18 cellular contexts compared by ENCODE assay signal in genomic region chrX:119500061-119500800, GRCh38.
"Had no signal": no experiment of that assay in that cellular context is flagged by ENCODE, and none has a peak within 500 bp of the region (broad histone marks: within the 10 kb centered on the region; RNA-seq: fewer than 3 reads in every experiment).

No MANE protein-coding gene starts in this region.

- H3K4me3 ChIP-seq: hepatocyte, left lung, prostate gland, stomach, thoracic aorta had no signal

- H3K9me3 ChIP-seq: left lung, prostate gland, stomach, thoracic aorta had no signal

- H3K4me2 ChIP-seq: hepatocyte had no signal

- ATAC-seq: activated naive CD8-positive, alpha-beta T cell treated with anti-CD3 and anti-CD28 coated beads, Interleukin-2, amount 50 U/mL, for 24 hours; left lung; T-cell had no signal

- H3K27ac ChIP-seq: hepatocyte, prostate gland, thoracic aorta had no signal

- H3K36me3 ChIP-seq: left lung, prostate gland, stomach, thoracic aorta had no signal

- DNase-seq: activated CD4-positive, alpha-beta T cell treated with anti-CD3 and anti-CD28 coated beads for 1 hour; activated CD4-positive, alpha-beta T cell treated with anti-CD3 and anti-CD28 coated beads, Interleukin-2, amount 50 U/mL, for 48 hours; activated naive CD4-positive, alpha-beta T cell treated with anti-CD3 and anti-CD28 coated beads for 36 hours; activated naive CD8-positive, alpha-beta T cell treated with anti-CD3 and anti-CD28 coated beads, Interleukin-2, amount 50 U/mL, for 24 hours; cerebellar nuclear complex; dermis blood vessel endothelial cell; islet precursor cell; left lung; mammary epithelial cell; nephron progenitor cell; occipital lobe; right cardiac atrium; stomach; T1000 had no signal

- H3K4me1 ChIP-seq: prostate gland had no signal

- H3K79me2 ChIP-seq: hepatocyte had no signal

- H3K27me3 ChIP-seq: hepatocyte, left lung, stomach had no signal

- H2AFZ ChIP-seq: hepatocyte had no signal
